30 cellular contexts compared by ENCODE assay signal in genomic region chr2:106018141-106018540, GRCh38.
"Had no signal": no experiment of that assay in that cellular context is flagged by ENCODE, and none has a peak within 500 bp of the region (broad histone marks: within the 10 kb centered on the region; RNA-seq: fewer than 3 reads in every experiment).

No MANE protein-coding gene starts in this region.

- H3K27ac Mint-ChIP-seq: activated CD4-positive, alpha-beta memory T cell treated with anti-CD3 and anti-CD28 coated beads for 36 hours; activated naive CD4-positive, alpha-beta T cell treated with anti-CD3 and anti-CD28 coated beads, Interleukin-2, amount 50 U/mL, for 72 hours; activated T-helper 2 cell treated with anti-CD3 and anti-CD28 coated beads, Interferon-gamma antibody, Interleukin-2, Interleukin-4, amounts not matched to agents 10 μg/mL and 5 μg/mL and 100 μg/mL, durations not matched to agents 14 hours and 24 hours and 36 hours; mesothelial cell of epicardium; stimulated activated memory B cell treated with anti-CD40 and anti-IgM and Interleukin-4, amounts not matched to agents 10 μg/mL and 1 μg/mL and 100 μg/mL, for 72 hours had no signal

- H3K36me3 Mint-ChIP-seq: activated CD4-positive, alpha-beta memory T cell treated with anti-CD3 and anti-CD28 coated beads for 36 hours; activated naive CD4-positive, alpha-beta T cell treated with anti-CD3 and anti-CD28 coated beads, Interleukin-2, amount 50 U/mL, for 72 hours; brain; mesothelial cell of epicardium; naive B cell; stimulated activated memory B cell treated with anti-CD40 and anti-IgM and Interleukin-4, amounts not matched to agents 10 μg/mL and 1 μg/mL and 100 μg/mL, for 72 hours had no signal

- H3K4me1 Mint-ChIP-seq: naive B cell; stimulated activated memory B cell treated with anti-CD40 and anti-IgM and Interleukin-4, amounts not matched to agents 10 μg/mL and 1 μg/mL and 100 μg/mL, for 72 hours had no signal

- H3K36me3 ChIP-seq: ascending aorta, cardiac muscle cell, suprapubic skin, tibial artery had no signal

- H3K9me3 ChIP-seq: ascending aorta, psoas muscle, suprapubic skin, tibial artery had no signal

- H3K9me3 Mint-ChIP-seq: activated CD4-positive, alpha-beta memory T cell treated with anti-CD3 and anti-CD28 coated beads for 36 hours; activated T-cell treated with anti-CD3 and anti-CD28 coated beads, Interleukin-2, amount 50 U/mL, for 4 hours; activated T-helper 2 cell treated with anti-CD3 and anti-CD28 coated beads, Interferon-gamma antibody, Interleukin-2, Interleukin-4, amounts not matched to agents 10 μg/mL and 5 μg/mL and 100 μg/mL, durations not matched to agents 14 hours and 24 hours and 36 hours; brain; mesothelial cell of epicardium; naive B cell; stimulated activated memory B cell treated with anti-CD40 and anti-IgM and Interleukin-4, amounts not matched to agents 10 μg/mL and 1 μg/mL and 100 μg/mL, for 72 hours had no signal

- H3K27ac ChIP-seq: cardiac muscle cell, coronary artery, dorsolateral prefrontal cortex, parathyroid adenoma, psoas muscle, suprapubic skin, VCaP had no signal

- H3K9ac ChIP-seq: parathyroid adenoma had no signal

- H3K4me1 ChIP-seq: parathyroid adenoma, suprapubic skin had no signal

- H3K27me3 Mint-ChIP-seq: activated CD4-positive, alpha-beta memory T cell treated with anti-CD3 and anti-CD28 coated beads for 36 hours; naive B cell; stimulated activated memory B cell treated with anti-CD40 and anti-IgM and Interleukin-4, amounts not matched to agents 10 μg/mL and 1 μg/mL and 100 μg/mL, for 72 hours had no signal

- DNase-seq: activated CD4-positive, alpha-beta memory T cell treated with anti-CD3 and anti-CD28 coated beads for 36 hours; activated CD4-positive, alpha-beta T cell treated with anti-CD3 and anti-CD28 coated beads for 48 hours; activated T-cell treated with anti-CD3 and anti-CD28 coated beads, Interleukin-2, amount 50 U/mL, for 4 hours; dorsolateral prefrontal cortex; effector memory CD4-positive, alpha-beta T cell; head of caudate nucleus; hippocampal formation; left colon; naive B cell; nucleus accumbens; psoas muscle; stimulated activated CD4-positive, alpha-beta T cell treated with anti-CD3 and anti-CD28 coated beads, Interleukin-1b, Interleukin-23, amount 100 ng/mL, for 48 hours; stimulated activated CD4-positive, alpha-beta T cell treated with anti-CD3 and anti-CD28 coated beads, Interleukin-4, amount 100 ng/mL, for 4 hours; stimulated activated CD8-positive, alpha-beta memory T cell treated with anti-CD3 and anti-CD28 coated beads, Interleukin-4, amount 100 ng/mL, for 48 hours; T-helper 9 cell; tibial artery had no signal

- H3K4me3 ChIP-seq: ascending aorta, cardiac muscle cell, coronary artery, dorsolateral prefrontal cortex, psoas muscle, smooth muscle cell, suprapubic skin, tibial artery had no signal

- H3K4me3 Mint-ChIP-seq: activated CD4-positive, alpha-beta memory T cell treated with anti-CD3 and anti-CD28 coated beads for 36 hours; activated T-cell treated with anti-CD3 and anti-CD28 coated beads, Interleukin-2, amount 50 U/mL, for 4 hours; brain; mesothelial cell of epicardium; naive B cell; stimulated activated memory B cell treated with anti-CD40 and anti-IgM and Interleukin-4, amounts not matched to agents 10 μg/mL and 1 μg/mL and 100 μg/mL, for 72 hours had no signal

- FAIRE-seq: keratinocyte, TTC549 had no signal

- ATAC-seq: activated naive CD4-positive, alpha-beta T cell treated with anti-CD3 and anti-CD28 coated beads, Interleukin-2, amount 50 U/mL, for 72 hours; activated T-cell treated with anti-CD3 and anti-CD28 coated beads, Interleukin-2, amount 50 U/mL, for 4 hours; left colon; psoas muscle; stimulated activated memory B cell treated with anti-CD40 and anti-IgM and Interleukin-4, amounts not matched to agents 10 μg/mL and 1 μg/mL and 100 μg/mL, for 72 hours had no signal
